ENCODE assay signal across 1 cellular context in the genomic region with DNA sequence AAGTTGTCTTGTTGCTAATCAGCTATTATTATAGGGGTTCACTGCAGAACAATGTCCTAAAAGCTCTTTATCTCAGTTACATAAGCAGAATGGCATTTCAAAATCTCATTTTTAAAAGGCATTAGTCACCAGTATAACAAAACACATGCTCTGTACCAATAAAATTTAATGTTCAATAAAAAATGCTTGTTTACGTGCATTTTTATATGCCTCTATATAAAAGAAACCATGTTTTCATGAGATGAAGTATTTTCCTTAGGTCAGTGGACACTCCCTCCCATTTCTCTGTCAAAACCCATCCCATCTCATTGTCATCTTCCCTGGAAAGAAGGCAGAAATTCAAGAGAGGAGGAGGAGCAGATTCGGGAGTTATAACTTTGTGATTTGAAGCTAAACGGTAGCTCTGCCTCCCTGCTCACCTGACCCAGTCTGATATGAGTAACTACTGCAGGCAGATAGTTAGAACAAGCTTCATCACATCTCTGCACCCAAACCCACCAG.
TF ChIP-seq lines count a peak whose summit lies in the region.

No MANE protein-coding gene starts in this region.

TF ChIP-seq in SK-N-SH, 30 proteins besides CTCF, POLR2A, EP300 and RAD21 (continued from another document):
- TF ChIP-seq IRF3 (IDR thresholded peaks at IDR 0.05; ENCODE audit: low read depth, low read length) (no peak), TAF1 (IDR thresholded peaks at IDR 0.05; ENCODE audit: borderline replicate concordance, low read depth, low read length) (no peak), MEF2A (IDR thresholded peaks at IDR 0.05; ENCODE audit: borderline replicate concordance, low read depth) (no peak), RXRA (IDR thresholded peaks at IDR 0.05; ENCODE audit: borderline replicate concordance, low read depth) (peak; percentile 44; the same call in 1 of the 2 replicates), MXI1 (IDR thresholded peaks at IDR 0.05; ENCODE audit: low read depth, low read length) (no peak), FOXJ3 (CRISPR knock-in tag; IDR thresholded peaks at IDR 0.05) (no peak), GATA2 (CRISPR knock-in tag; IDR thresholded peaks at IDR 0.05) (no peak)
- TF ChIP-seq, protein P1, sequence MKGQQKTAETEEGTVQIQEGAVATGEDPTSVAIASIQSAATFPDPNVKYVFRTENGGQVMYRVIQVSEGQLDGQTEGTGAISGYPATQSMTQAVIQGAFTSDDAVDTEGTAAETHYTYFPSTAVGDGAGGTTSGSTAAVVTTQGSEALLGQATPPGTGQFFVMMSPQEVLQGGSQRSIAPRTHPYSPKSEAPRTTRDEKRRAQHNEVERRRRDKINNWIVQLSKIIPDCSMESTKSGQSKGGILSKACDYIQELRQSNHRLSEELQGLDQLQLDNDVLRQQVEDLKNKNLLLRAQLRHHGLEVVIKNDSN (IDR thresholded peaks at IDR 0.05; ENCODE audit: borderline replicate concordance, low read depth): no peak
- TF ChIP-seq, protein P2, sequence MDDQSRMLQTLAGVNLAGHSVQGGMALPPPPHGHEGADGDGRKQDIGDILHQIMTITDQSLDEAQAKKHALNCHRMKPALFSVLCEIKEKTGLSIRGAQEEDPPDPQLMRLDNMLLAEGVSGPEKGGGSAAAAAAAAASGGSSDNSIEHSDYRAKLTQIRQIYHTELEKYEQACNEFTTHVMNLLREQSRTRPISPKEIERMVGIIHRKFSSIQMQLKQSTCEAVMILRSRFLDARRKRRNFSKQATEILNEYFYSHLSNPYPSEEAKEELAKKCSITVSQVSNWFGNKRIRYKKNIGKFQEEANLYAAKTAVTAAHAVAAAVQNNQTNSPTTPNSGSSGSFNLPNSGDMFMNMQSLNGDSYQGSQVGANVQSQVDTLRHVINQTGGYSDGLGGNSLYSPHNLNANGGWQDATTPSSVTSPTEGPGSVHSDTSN (IDR thresholded peaks at IDR 0.05): no peak; the same call in 1 of the 2 replicates
- TF ChIP-seq, protein P3, sequence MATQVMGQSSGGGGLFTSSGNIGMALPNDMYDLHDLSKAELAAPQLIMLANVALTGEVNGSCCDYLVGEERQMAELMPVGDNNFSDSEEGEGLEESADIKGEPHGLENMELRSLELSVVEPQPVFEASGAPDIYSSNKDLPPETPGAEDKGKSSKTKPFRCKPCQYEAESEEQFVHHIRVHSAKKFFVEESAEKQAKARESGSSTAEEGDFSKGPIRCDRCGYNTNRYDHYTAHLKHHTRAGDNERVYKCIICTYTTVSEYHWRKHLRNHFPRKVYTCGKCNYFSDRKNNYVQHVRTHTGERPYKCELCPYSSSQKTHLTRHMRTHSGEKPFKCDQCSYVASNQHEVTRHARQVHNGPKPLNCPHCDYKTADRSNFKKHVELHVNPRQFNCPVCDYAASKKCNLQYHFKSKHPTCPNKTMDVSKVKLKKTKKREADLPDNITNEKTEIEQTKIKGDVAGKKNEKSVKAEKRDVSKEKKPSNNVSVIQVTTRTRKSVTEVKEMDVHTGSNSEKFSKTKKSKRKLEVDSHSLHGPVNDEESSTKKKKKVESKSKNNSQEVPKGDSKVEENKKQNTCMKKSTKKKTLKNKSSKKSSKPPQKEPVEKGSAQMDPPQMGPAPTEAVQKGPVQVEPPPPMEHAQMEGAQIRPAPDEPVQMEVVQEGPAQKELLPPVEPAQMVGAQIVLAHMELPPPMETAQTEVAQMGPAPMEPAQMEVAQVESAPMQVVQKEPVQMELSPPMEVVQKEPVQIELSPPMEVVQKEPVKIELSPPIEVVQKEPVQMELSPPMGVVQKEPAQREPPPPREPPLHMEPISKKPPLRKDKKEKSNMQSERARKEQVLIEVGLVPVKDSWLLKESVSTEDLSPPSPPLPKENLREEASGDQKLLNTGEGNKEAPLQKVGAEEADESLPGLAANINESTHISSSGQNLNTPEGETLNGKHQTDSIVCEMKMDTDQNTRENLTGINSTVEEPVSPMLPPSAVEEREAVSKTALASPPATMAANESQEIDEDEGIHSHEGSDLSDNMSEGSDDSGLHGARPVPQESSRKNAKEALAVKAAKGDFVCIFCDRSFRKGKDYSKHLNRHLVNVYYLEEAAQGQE (IDR thresholded peaks at IDR 0.05; ENCODE audit: low read depth, low read length): no peak
TF ChIP-seq in SK-N-SH: peak in this region for 8.
